ENCODE assay signal across 1 cellular context in the genomic region with DNA sequence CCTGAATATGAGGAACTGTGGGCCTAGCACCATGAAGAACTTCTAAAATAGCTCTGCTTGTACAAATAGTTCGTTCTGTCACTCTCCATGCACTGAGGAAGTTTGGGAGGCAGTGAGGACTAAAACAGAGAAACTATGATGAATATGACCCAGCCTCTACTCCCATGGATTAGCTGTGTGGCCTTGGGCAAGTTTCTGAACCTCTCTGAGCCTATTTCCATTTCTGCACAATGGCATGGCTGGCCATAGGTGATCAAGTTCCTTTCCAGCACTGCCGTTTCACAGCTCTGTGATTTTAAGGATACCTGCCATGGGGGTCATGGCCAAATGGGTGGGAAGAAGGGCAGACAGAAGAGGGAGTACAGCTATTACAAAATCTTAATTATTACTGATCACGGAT.
A peak's percentile ranks its signal among the peaks of the same experiment; 100 is the strongest.
TF ChIP-seq lines count a peak whose summit lies in the region.

No MANE protein-coding gene starts in this region.

TF ChIP-seq in HepG2, 621 proteins besides CTCF, POLR2A, EP300 and RAD21:
- TF ChIP-seq ZMYM3 (CRISPR knock-in tag; IDR thresholded peaks at IDR 0.05), result peak; percentile 52; the same call in 1 of the 2 replicates
- TF ChIP-seq ZNF768 (CRISPR knock-in tag; IDR thresholded peaks at IDR 0.05), result peak; percentile 87; the same call in 1 of the 2 replicates
- TF ChIP-seq, protein P1, sequence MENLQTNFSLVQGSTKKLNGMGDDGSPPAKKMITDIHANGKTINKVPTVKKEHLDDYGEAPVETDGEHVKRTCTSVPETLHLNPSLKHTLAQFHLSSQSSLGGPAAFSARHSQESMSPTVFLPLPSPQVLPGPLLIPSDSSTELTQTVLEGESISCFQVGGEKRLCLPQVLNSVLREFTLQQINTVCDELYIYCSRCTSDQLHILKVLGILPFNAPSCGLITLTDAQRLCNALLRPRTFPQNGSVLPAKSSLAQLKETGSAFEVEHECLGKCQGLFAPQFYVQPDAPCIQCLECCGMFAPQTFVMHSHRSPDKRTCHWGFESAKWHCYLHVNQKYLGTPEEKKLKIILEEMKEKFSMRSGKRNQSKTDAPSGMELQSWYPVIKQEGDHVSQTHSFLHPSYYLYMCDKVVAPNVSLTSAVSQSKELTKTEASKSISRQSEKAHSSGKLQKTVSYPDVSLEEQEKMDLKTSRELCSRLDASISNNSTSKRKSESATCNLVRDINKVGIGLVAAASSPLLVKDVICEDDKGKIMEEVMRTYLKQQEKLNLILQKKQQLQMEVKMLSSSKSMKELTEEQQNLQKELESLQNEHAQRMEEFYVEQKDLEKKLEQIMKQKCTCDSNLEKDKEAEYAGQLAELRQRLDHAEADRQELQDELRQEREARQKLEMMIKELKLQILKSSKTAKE (CRISPR knock-in tag; IDR thresholded peaks at IDR 0.05; ENCODE audit: borderline replicate concordance), result no peak
